In the genomic region with DNA sequence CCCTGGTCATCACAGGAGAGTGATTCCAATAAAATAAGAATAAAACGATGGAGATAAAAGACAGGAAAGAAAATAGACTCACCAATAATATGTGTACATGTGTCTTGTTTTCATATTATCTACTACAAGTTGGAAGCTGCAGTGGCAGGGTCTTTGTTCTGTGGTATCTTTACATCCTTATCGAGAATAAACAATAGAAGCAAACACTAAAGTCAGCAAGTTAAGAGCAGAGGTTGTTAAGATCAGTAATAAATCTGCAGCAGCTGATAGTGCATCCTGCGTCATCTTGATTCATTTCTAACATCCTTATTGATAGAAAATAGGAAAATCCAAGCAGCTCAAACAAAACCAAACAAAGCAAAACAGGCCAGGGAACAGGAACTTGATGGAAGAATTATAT, we compare ENCODE assay signal across 26 cellular contexts.
"Had no signal": no experiment of that assay in that cellular context is flagged by ENCODE, and none has a peak within 500 bp of the region (broad histone marks: within the 10 kb centered on the region; RNA-seq: fewer than 3 reads in every experiment).

No MANE protein-coding gene starts in this region.

- H3K4me3 ChIP-seq: cardiac muscle cell had no signal

- H3K36me3 ChIP-seq: brain microvascular endothelial cell, cardiac muscle cell had no signal

- ATAC-seq: activated T-helper 17 cell treated with anti-CD3 and anti-CD28 coated beads, Interleukin-2, amount 50 U/mL, for 72 hours; T-helper 17 cell had no signal

- H3K27me3 ChIP-seq: brain microvascular endothelial cell, cardiac muscle cell had no signal

- H3K27ac ChIP-seq: brain microvascular endothelial cell, cardiac muscle cell had no signal

- DNase-seq: activated CD4-positive, alpha-beta memory T cell treated with anti-CD3 and anti-CD28 coated beads for 36 hours; activated CD4-positive, alpha-beta T cell treated with anti-CD3 and anti-CD28 coated beads, Interleukin-2, amount 10 ng/mL, durations not matched to agents 7 days and 5 days; activated CD4-positive, CD25-positive, alpha-beta regulatory T cell; activated gamma-delta T cell; activated naive CD4-positive, alpha-beta T cell treated with anti-CD3 and anti-CD28 coated beads for 36 hours; activated T-cell treated with anti-CD3 and anti-CD28 coated beads for 4 hours; activated T-cell treated with anti-CD3 and anti-CD28 coated beads, Interleukin-2, amount 50 U/mL, for 48 hours; amygdala; brain microvascular endothelial cell; Kasumi-1; KBM-7; NCI-H1092; NCI-H1417 treated with DMSO at 0.1 percent for 48 hours; NCI-H1694; NCI-H2029; NCI-H2107; NCI-H345; NCI-H510A; NCI-H526 treated with DMSO at 0.1 percent for 48 hours; NCI-H82; SHP77 treated with DMSO at 0.1 percent for 48 hours; T-helper 17 cell; T-helper 9 cell had no signal

- H3K9me3 Mint-ChIP-seq: activated naive CD4-positive, alpha-beta T cell treated with anti-CD3 and anti-CD28 coated beads for 36 hours had no signal

- H3K27me3 Mint-ChIP-seq: activated CD4-positive, alpha-beta T cell treated with anti-CD3 and anti-CD28 coated beads, Interleukin-2, amount 10 ng/mL, durations not matched to agents 7 days and 5 days; activated naive CD8-positive, alpha-beta T cell had no signal

- H3K27ac Mint-ChIP-seq: activated CD4-positive, alpha-beta memory T cell treated with anti-CD3 and anti-CD28 coated beads for 36 hours; activated CD4-positive, alpha-beta T cell treated with anti-CD3 and anti-CD28 coated beads, Interleukin-2, amount 10 ng/mL, durations not matched to agents 7 days and 5 days; activated naive CD4-positive, alpha-beta T cell treated with anti-CD3 and anti-CD28 coated beads for 36 hours; activated naive CD8-positive, alpha-beta T cell; activated T-helper 17 cell treated with anti-CD3 and anti-CD28 coated beads, Interleukin-2, amount 50 U/mL, for 72 hours; T-helper 17 cell had no signal

- H3K4me3 Mint-ChIP-seq: activated CD4-positive, alpha-beta memory T cell treated with anti-CD3 and anti-CD28 coated beads for 36 hours; activated CD4-positive, alpha-beta T cell treated with anti-CD3 and anti-CD28 coated beads, Interleukin-2, amount 10 ng/mL, durations not matched to agents 7 days and 5 days; activated naive CD4-positive, alpha-beta T cell treated with anti-CD3 and anti-CD28 coated beads for 36 hours; activated naive CD8-positive, alpha-beta T cell; activated T-helper 17 cell treated with anti-CD3 and anti-CD28 coated beads, Interleukin-2, amount 50 U/mL, for 72 hours; T-helper 17 cell had no signal
